19 cellular contexts compared by ENCODE assay signal in genomic region chr5:93600409-93601052, GRCh38. TPM values are rescaled to one million over a fixed set of nuclear protein-coding genes. Genes with fewer than 3 reads are reported as not detected.
A peak's percentile ranks its signal among the peaks of the same experiment; 100 is the strongest.
DNase-seq lines count a peak whose midpoint lies in the region; ATAC-seq and FAIRE-seq lines count a peak whose summit lies in the region.
"Had no signal": no experiment of that assay in that cellular context is flagged by ENCODE, and none has a peak within 500 bp of the region (broad histone marks: within the 10 kb centered on the region; RNA-seq: fewer than 3 reads in every experiment).

No MANE protein-coding gene starts in this region.

- FAIRE-seq in urothelium cell line (lab: Jason Lieb, UNC) = no peak
- FAIRE-seq: GM18507, pancreas had no signal

- no peak for ATAC-seq in activated CD4-positive, CD25-positive, alpha-beta regulatory T cell treated with anti-CD3 and anti-CD28 coated beads, Interleukin-2, amount 50 U/mL, for 24 hours
- ATAC-seq: esophagus mucosa, left cardiac atrium, mucosa of descending colon, Panc1, pancreas had no signal

- DNase-seq in LHCN-M2 (ENCODE audit: low read depth) = peak; percentile 25
- DNase-seq in astrocyte of the hippocampus (ENCODE audit: low read depth, low spot score) = peak; percentile 80
- no peak for DNase-seq in urothelium cell line (ENCODE audit: low spot score)
- no peak for DNase-seq in NOMO-1 treated with dmso at 0.1 percent for 144 hours (lab: John Stamatoyannopoulos, UW; ENCODE audit: unreplicated experiment)
- DNase-seq: activated B cell treated with CpG ODN at 0.5 μM for 24 hours, DMS153, Kasumi-1, left cardiac atrium, mucosa of descending colon, NCI-H1930, NCI-H526, pancreas had no signal

- H3K27me3 ChIP-seq in layer of hippocampus (ENCODE audit: control insufficient read depth, insufficient read depth, low read length) = peaks cover 7% of the 10 kb centered on the region

- H3K27ac ChIP-seq in layer of hippocampus (ENCODE audit: low read depth, low read length) (peak overlapping the region; percentile 68), temporal lobe (ENCODE audit: low read depth, low read length) (peak overlapping the region; percentile 74)
- H3K27ac ChIP-seq: hepatocyte, pancreas had no signal

RNA-seq across cellular contexts. Expression of gene NR2F1, which starts 17.5 kb away (rescaled TPM):
- 16.8 and 17.1 TPM in 2 replicates for total RNA-seq in LHCN-M2 (2014; rRNA removed)
- polyA plus RNA-seq in LHCN-M2 (2012) = 14.0 TPM
- 36.1 TPM for total RNA-seq in temporal lobe
- total RNA-seq: activated B cell treated with CpG ODN at 0.5 μM for 24 hours had no signal

RNA-seq across cellular contexts. Expression of gene NR2F1-AS1, which starts 19.5 kb away (rescaled TPM):
- total RNA-seq in LHCN-M2 (2014; rRNA removed) (10.4 and 10.8 TPM in 2 replicates), temporal lobe (50.4 TPM)
- polyA plus RNA-seq in LHCN-M2 (2012) = 33.4 TPM
- total RNA-seq: activated B cell treated with CpG ODN at 0.5 μM for 24 hours had no signal

Comparison
In these comparisons a context has a peak if more than half of its experiments do, and no peak if none do; other contexts are left out.
1. DNase-seq: peak in LHCN-M2 (single experiment) and astrocyte of the hippocampus (single experiment); none in urothelium cell line (single experiment) and NOMO-1 treated with dmso at 0.1 percent for 144 hours (single experiment).